8 cellular contexts compared by ENCODE assay signal in genomic region chr9:111630182-111631070, GRCh38. TPM values are rescaled to one million over a fixed set of nuclear protein-coding genes. Genes with fewer than 3 reads are reported as not detected.
DNase-seq lines count a peak whose midpoint lies in the region; ATAC-seq and TF ChIP-seq lines count a peak whose summit lies in the region.

No MANE protein-coding gene starts in this region.

- H3K4me3 ChIP-seq in GM06990 (replicated peaks; ENCODE audit: low read depth, low read length) (peak overlapping the region; percentile 90), mucosa of rectum (ENCODE audit: low read length in 2 of 2) (peak overlapping the region; percentile 85 to 92)

- H3K9me3 Mint-ChIP-seq in IgD-negative memory B cell: no peaks in the 10 kb centered on the region
- H3K9me3 Mint-ChIP-seq in central memory CD8-positive, alpha-beta T cell: no peaks in the 10 kb centered on the region

- DNase-seq in GM06990 (ENCODE audit: extremely low read depth, insufficient read length) (no peak), AG08396 (ENCODE audit: low spot score) (no peak), CD1c-positive myeloid dendritic cell (ENCODE audit: extremely low spot score) (no peak)
- no peak for DNase-seq in central memory CD8-positive, alpha-beta T cell (ENCODE audit: low spot score in 2 of 2)
- DNase-seq in effector CD8-positive, alpha-beta T cell (lab: John Stamatoyannopoulos, UW): no peak

- H3K36me3 Mint-ChIP-seq in IgD-negative memory B cell: no peaks in the 10 kb centered on the region
- peaks cover 7% of the 10 kb centered on the region for H3K36me3 Mint-ChIP-seq in central memory CD8-positive, alpha-beta T cell (ENCODE audit: insufficient read depth)

- H3K27me3 Mint-ChIP-seq in IgD-negative memory B cell: no peaks in the 10 kb centered on the region
- no peaks in the 10 kb centered on the region for H3K27me3 Mint-ChIP-seq in central memory CD8-positive, alpha-beta T cell

- peaks cover 16 to 25% (median 24%) of the 10 kb centered on the region in 3 donors for H3K4me1 Mint-ChIP-seq in IgD-negative memory B cell
- H3K4me1 Mint-ChIP-seq in central memory CD8-positive, alpha-beta T cell: peaks cover 41% of the 10 kb centered on the region

- peak overlapping the region; percentile 58 to 94 (median 83) for H3K27ac Mint-ChIP-seq in IgD-negative memory B cell
- H3K27ac Mint-ChIP-seq in central memory CD8-positive, alpha-beta T cell (ENCODE audit: low read depth): peak overlapping the region; percentile 95

- peak; percentile 31 for ATAC-seq in GM21529 (IDR thresholded peaks at IDR 0.05; ENCODE audit: unreplicated experiment)
- peak; percentile 41 for ATAC-seq in central memory CD8-positive, alpha-beta T cell (replicated peaks; ENCODE audit: extremely low read depth, poor library complexity, severe bottlenecking)

- H3K9ac ChIP-seq in mucosa of rectum (ENCODE audit: low read depth in 1 of 2, low read length in 2 of 2): peak overlapping the region; percentile 44 to 63

- H3K27me3 ChIP-seq in GM06990 (replicated peaks; ENCODE audit: control insufficient read depth, insufficient read depth, low read length) (no peaks in the 10 kb centered on the region), mucosa of rectum (ENCODE audit: control insufficient read depth in 2 of 2, insufficient read depth in 2 of 2, low read length in 2 of 2) (no peaks in the 10 kb centered on the region)

- H3K36me3 ChIP-seq in GM06990 (ENCODE audit: control insufficient read depth, insufficient read depth, low read length) (no peaks in the 10 kb centered on the region; the same call in 1 of the 2 replicates), mucosa of rectum (ENCODE audit: control insufficient read depth in 2 of 2, insufficient read depth in 2 of 2, low read length in 2 of 2) (no peaks in the 10 kb centered on the region)

- H3K9me3 ChIP-seq in mucosa of rectum (ENCODE audit: control insufficient read depth in 2 of 2, low read length in 2 of 2): no peaks in the 10 kb centered on the region

- H3K27ac ChIP-seq in mucosa of rectum (ENCODE audit: low read depth in 2 of 2, low read length in 2 of 2): peak overlapping the region; percentile 53 to 86

- peaks cover 20 to 21% of the 10 kb centered on the region in 2 donors for H3K4me1 ChIP-seq in mucosa of rectum (ENCODE audit: control insufficient read depth in 2 of 2, insufficient read depth in 2 of 2, low read length in 2 of 2)

- H3K4me3 Mint-ChIP-seq in IgD-negative memory B cell: peak overlapping the region; percentile 88 to 100 (median 98)
- peak overlapping the region; percentile 84 for H3K4me3 Mint-ChIP-seq in central memory CD8-positive, alpha-beta T cell

- TF ChIP-seq CTCF in GM06990 (IDR thresholded peaks at IDR 0.05; ENCODE audit: insufficient read depth, low read length, poor library complexity, severe bottlenecking): no peak

RNA-seq across cellular contexts. Expression of gene DNAJC25, which starts 0.7 kb away (rescaled TPM):
- 3.6 TPM for polyA plus RNA-seq in IgD-negative memory B cell

RNA-seq across cellular contexts. Expression of gene GNG10, which starts 31.0 kb away (rescaled TPM):
- polyA plus RNA-seq in IgD-negative memory B cell: 16.2 TPM

RNA-seq across cellular contexts. Expression of gene PTGR1, which starts 31.0 kb away (rescaled TPM):
- polyA plus RNA-seq in IgD-negative memory B cell: 0.15 TPM
